In the genomic region with DNA sequence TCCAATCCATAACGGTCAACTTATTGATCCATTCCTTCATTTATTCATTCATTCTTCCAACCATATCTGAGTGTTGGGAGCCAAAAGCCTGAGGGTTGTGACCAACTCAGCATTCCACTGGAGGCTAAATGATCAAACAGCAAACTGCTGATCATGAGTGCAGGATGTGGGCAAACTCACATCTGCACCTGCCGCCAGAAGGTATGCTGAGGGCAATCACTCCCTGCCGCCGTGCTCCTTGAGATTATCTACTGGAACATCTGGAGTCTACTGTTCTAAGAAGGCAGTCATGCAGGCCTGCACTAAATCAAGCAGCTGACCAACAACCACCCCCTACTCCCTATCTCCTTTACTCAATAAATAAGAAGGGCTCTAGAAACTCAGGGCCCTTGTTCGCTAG, we compare ENCODE assay signal across 24 cellular contexts.
DNase-seq lines count a peak whose midpoint lies in the region; ATAC-seq, FAIRE-seq and TF ChIP-seq lines count a peak whose summit lies in the region.
"Had no signal": no experiment of that assay in that cellular context is flagged by ENCODE, and none has a peak within 500 bp of the region (broad histone marks: within the 10 kb centered on the region; RNA-seq: fewer than 3 reads in every experiment).

No MANE protein-coding gene starts in this region.

- no peaks in the 10 kb centered on the region for H3K36me3 ChIP-seq in K562 (ENCODE audit: control insufficient read depth, insufficient read depth, low read length)
- no peaks in the 10 kb centered on the region for H3K36me3 ChIP-seq in trophoblast cell (ENCODE audit: control insufficient read depth in 1 of 2, insufficient read depth in 2 of 2, low read length in 2 of 2)
- H3K36me3 ChIP-seq: BLaER1 treated with 17β-estradiol and CSF1 and Interleukin-3, amounts not matched to agents 10 nM and 100 nM had no signal

- intact Hi-C loops in K562 (cut with micrococcal nuclease), result no loop called here

- no peak overlapping the region for H3K23ac ChIP-seq in trophoblast cell (ENCODE audit: low read length)

- POLR2A ChIA-PET in K562 (lab: Yijun Ruan, JAX), result interaction anchor here (1.4 kb wide), 1 partner anchor 21 kb away, joined by 4 read pairs; no protein-coding TSS in a partner anchor

- no peaks in the 10 kb centered on the region for H3K9me1 ChIP-seq in K562 (ENCODE audit: control insufficient read depth, insufficient read depth, low read length)

- no peaks in the 10 kb centered on the region; the same call in 1 of the 2 replicates for H4K20me1 ChIP-seq in K562 (replicated peaks; ENCODE audit: control insufficient read depth, insufficient read depth, low read length)
- H4K20me1 ChIP-seq: BLaER1 treated with 17β-estradiol and CSF1 and Interleukin-3, amounts not matched to agents 10 nM and 100 nM had no signal

- ATAC-seq in K562, result no peak
- no peak for ATAC-seq in HG03432 (IDR thresholded peaks at IDR 0.05; ENCODE audit: unreplicated experiment)
- ATAC-seq: A549; CD8-positive, alpha-beta T cell; GM12878 had no signal

- TF ChIP-seq POLR2A in K562 (conservative IDR thresholded peaks at IDR 0.05), result no peak

- no peak for TF ChIP-seq EP300 in K562 (IDR thresholded peaks at IDR 0.05; ENCODE audit: low read length)

- no peak for TF ChIP-seq RAD21 in K562 (CRISPR knock-in tag; conservative IDR thresholded peaks at IDR 0.05 in 1 of 2, IDR thresholded peaks at IDR 0.05 in 1 of 2)

- in situ Hi-C loops in K562 (cut with MboI), result no loop called here

- H4K8ac ChIP-seq in trophoblast cell (ENCODE audit: low read depth, low read length), result no peak overlapping the region

- H2BK12ac ChIP-seq in trophoblast cell (ENCODE audit: low read length), result no peak overlapping the region

- H3K14ac ChIP-seq in trophoblast cell (ENCODE audit: low read length), result no peak overlapping the region

- H3K4me3 ChIP-seq in Jurkat, Clone E6-1 (ENCODE audit: low read length), result no peak overlapping the region
- H3K4me3 ChIP-seq in K562 (no peak overlapping the region), trophoblast cell (ENCODE audit: low read depth, low read length) (no peak overlapping the region)
- H3K4me3 ChIP-seq: A549; BLaER1 treated with 17β-estradiol and CSF1 and Interleukin-3, amounts not matched to agents 10 nM and 100 nM; GM12878 had no signal

- H2AK5ac ChIP-seq in trophoblast cell (ENCODE audit: low read length), result no peak overlapping the region

- H3K4me2 ChIP-seq in K562 (ENCODE audit: insufficient read depth, low read length), result no peak overlapping the region
- H3K4me2 ChIP-seq in trophoblast cell (ENCODE audit: low read length), result no peak overlapping the region
- H3K4me2 ChIP-seq: A549 had no signal

- H3K9me3 ChIP-seq in K562 (replicated peaks; ENCODE audit: control insufficient read depth, insufficient read depth, low read depth, low read length) (no peaks in the 10 kb centered on the region), trophoblast cell (ENCODE audit: insufficient read depth, low read depth, low read length) (no peaks in the 10 kb centered on the region)
- H3K9me3 ChIP-seq: A549; BLaER1 treated with 17β-estradiol and CSF1 and Interleukin-3, amounts not matched to agents 10 nM and 100 nM; Caco-2 had no signal

- TF ChIP-seq CTCF in K562 (IDR thresholded peaks at IDR 0.05 in 2 of 3, conservative IDR thresholded peaks at IDR 0.05 in 1 of 3; ENCODE audit: insufficient read depth in 2 of 3, low read depth in 1 of 3, low read length in 3 of 3), result no peak

- peak; percentile 92 for DNase-seq in Jurkat, Clone E6-1 (ENCODE audit: low read depth, low spot score)
- DNase-seq in K562 (ENCODE audit: extremely low read depth in 1 of 4, low spot score in 3 of 4), result no peak
- peak; percentile 78 to 82 for DNase-seq in trophoblast cell
- DNase-seq in D341Med (ENCODE audit: low spot score), result no peak
- DNase-seq: AML-193; Caco-2; Calu3; CD4-positive, alpha-beta T cell; CD8-positive, alpha-beta T cell; DMS 273 treated with DMSO at 0.1 percent for 48 hours; DMS153; DMS53; DMS79; DND-41; EL; GDM1 had no signal

- H3K79me2 ChIP-seq in K562 (ENCODE audit: control insufficient read depth, insufficient read depth, low read length) (no peaks in the 10 kb centered on the region), trophoblast cell (ENCODE audit: control insufficient read depth, insufficient read depth, low read length, poor library complexity) (no peaks in the 10 kb centered on the region)

- H2AFZ ChIP-seq in K562 (ENCODE audit: low read depth, low read length) (no peak overlapping the region), trophoblast cell (ENCODE audit: insufficient read depth, low read length, poor library complexity) (no peak overlapping the region)

- no peak overlapping the region for H4K91ac ChIP-seq in trophoblast cell (ENCODE audit: low read depth, low read length)

- no peaks in the 10 kb centered on the region for H3K79me1 ChIP-seq in trophoblast cell (ENCODE audit: low read length)

- no TSS peak for BruUV-seq in K562 (replicated peaks; lab: Mats Ljungman, UMichigan)

- no peak overlapping the region for H3K18ac ChIP-seq in trophoblast cell (ENCODE audit: low read length)

- CTCF ChIA-PET in K562 (lab: Yijun Ruan, JAX; ENCODE audit: low intra/inter-chr PET ratio), result no interaction called here

- H2BK120ac ChIP-seq in trophoblast cell (ENCODE audit: insufficient read depth, low read length, poor library complexity), result no peak overlapping the region

- 3% methylated on average over 5 of the region's 5 CpGs for WGBS in K562 (ENCODE audit: insufficient coverage, low coverage, missing lambda C conversion rate)
- no CpG with 5 or more reads among the region's 5 CpGs for WGBS in trophoblast cell (ENCODE audit: extremely low coverage, insufficient coverage, insufficient read length)

- H4K12ac ChIP-seq in trophoblast cell (ENCODE audit: low read depth, low read length), result no peak overlapping the region

- no peak for FAIRE-seq in K562 (lab: Jason Lieb, UNC)
- FAIRE-seq: A549, GM12878, GM12892, GM18507 had no signal

- H3K4ac ChIP-seq in trophoblast cell (ENCODE audit: low read depth, low read length), result no peak overlapping the region

- H3K4me1 ChIP-seq in K562 (replicated peaks in 1 of 2; ENCODE audit: control insufficient read depth in 2 of 2, insufficient read depth in 2 of 2, low read length in 2 of 2) (peaks cover 0 to 12% of the 10 kb centered on the region in 2 experiments; a peak in 2 of 5 replicates), trophoblast cell (ENCODE audit: control insufficient read depth in 1 of 2, insufficient read depth in 2 of 2, low read length in 2 of 2) (no peaks in the 10 kb centered on the region)

- no peak overlapping the region for H3K27ac ChIP-seq in K562 (ENCODE audit: extremely low read depth, low read depth, low read length)
- H3K27ac ChIP-seq in trophoblast cell (ENCODE audit: low read depth, low read length), result no peak overlapping the region
- H3K27ac ChIP-seq: 22Rv1; A549; BLaER1 treated with 17β-estradiol and CSF1 and Interleukin-3, amounts not matched to agents 10 nM and 100 nM; C4-2B had no signal

- H3K9ac ChIP-seq in K562 (ENCODE audit: insufficient read depth in 1 of 2, low read depth in 2 of 2, low read length in 2 of 2) (no peak overlapping the region), trophoblast cell (ENCODE audit: low read length) (no peak overlapping the region)
- H3K9ac ChIP-seq: BLaER1 treated with 17β-estradiol and CSF1 and Interleukin-3, amounts not matched to agents 10 nM and 100 nM had no signal

- H3K27me3 ChIP-seq in K562 (ENCODE audit: control insufficient read depth in 2 of 2, insufficient read depth in 2 of 2, low read length in 2 of 2) (peaks cover 5 to 7% of the 10 kb centered on the region in 2 experiments), trophoblast cell (ENCODE audit: insufficient read depth, low read length) (no peaks in the 10 kb centered on the region)
- H3K27me3 ChIP-seq: BLaER1 treated with 17β-estradiol and CSF1 and Interleukin-3, amounts not matched to agents 10 nM and 100 nM had no signal

- no peak overlapping the region for H2BK5ac ChIP-seq in trophoblast cell (ENCODE audit: low read depth, low read length, poor library complexity)

TF ChIP-seq in K562, 482 proteins besides CTCF, POLR2A, EP300 and RAD21 (continues in another document):
- no peak for TF ChIP-seq ZNF57 (CRISPR knock-in tag; IDR thresholded peaks at IDR 0.05)
- peak; percentile 30; the same call in 1 of the 2 replicates for TF ChIP-seq CBFA2T3 (IDR thresholded peaks at IDR 0.05)
- no peak for TF ChIP-seq FOXJ3 (CRISPR knock-in tag; IDR thresholded peaks at IDR 0.05)
- TF ChIP-seq, protein P1, sequence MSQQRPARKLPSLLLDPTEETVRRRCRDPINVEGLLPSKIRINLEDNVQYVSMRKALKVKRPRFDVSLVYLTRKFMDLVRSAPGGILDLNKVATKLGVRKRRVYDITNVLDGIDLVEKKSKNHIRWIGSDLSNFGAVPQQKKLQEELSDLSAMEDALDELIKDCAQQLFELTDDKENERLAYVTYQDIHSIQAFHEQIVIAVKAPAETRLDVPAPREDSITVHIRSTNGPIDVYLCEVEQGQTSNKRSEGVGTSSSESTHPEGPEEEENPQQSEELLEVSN (IDR thresholded peaks at IDR 0.05; ENCODE audit: borderline replicate concordance in 1 of 2, extremely low read depth in 1 of 2, insufficient read depth in 1 of 2, insufficient read length in 1 of 2, low read depth in 1 of 2, low read length in 1 of 2, poor library complexity in 1 of 2, severe bottlenecking in 1 of 2), result no peak
- no peak for TF ChIP-seq NCOA1 (IDR thresholded peaks at IDR 0.05; ENCODE audit: low read depth)
- TF ChIP-seq, protein P2, sequence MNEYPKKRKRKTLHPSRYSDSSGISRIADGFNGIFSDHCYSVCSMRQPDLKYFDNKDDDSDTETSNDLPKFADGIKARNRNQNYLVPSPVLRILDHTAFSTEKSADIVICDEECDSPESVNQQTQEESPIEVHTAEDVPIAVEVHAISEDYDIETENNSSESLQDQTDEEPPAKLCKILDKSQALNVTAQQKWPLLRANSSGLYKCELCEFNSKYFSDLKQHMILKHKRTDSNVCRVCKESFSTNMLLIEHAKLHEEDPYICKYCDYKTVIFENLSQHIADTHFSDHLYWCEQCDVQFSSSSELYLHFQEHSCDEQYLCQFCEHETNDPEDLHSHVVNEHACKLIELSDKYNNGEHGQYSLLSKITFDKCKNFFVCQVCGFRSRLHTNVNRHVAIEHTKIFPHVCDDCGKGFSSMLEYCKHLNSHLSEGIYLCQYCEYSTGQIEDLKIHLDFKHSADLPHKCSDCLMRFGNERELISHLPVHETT (CRISPR knock-in tag; conservative IDR thresholded peaks at IDR 0.05 in 1 of 2, IDR thresholded peaks at IDR 0.05 in 1 of 2), result no peak
- no peak for TF ChIP-seq OTX1 (CRISPR knock-in tag; IDR thresholded peaks at IDR 0.05)
- 0 out of 2 replicates have a peak, but pooled peaks have one; percentile 20 for TF ChIP-seq CBFA2T2 (conservative IDR thresholded peaks at IDR 0.05)
- no peak for TF ChIP-seq RBM15 (IDR thresholded peaks at IDR 0.05; ENCODE audit: insufficient read depth, low read length)
- TF ChIP-seq, protein P3, sequence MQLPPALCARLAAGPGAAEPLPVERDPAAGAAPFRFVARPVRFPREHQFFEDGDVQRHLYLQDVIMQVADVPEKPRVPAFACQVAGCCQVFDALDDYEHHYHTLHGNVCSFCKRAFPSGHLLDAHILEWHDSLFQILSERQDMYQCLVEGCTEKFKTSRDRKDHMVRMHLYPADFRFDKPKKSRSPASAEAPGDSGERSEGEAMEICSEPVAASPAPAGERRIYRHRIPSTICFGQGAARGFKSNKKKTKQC (CRISPR knock-in tag; IDR thresholded peaks at IDR 0.05), result no peak
- no peak for TF ChIP-seq MBD2 (IDR thresholded peaks at IDR 0.05; ENCODE audit: borderline replicate concordance, low read depth)

Comparison
In these comparisons a context has a peak if more than half of its experiments do, and no peak if none do; other contexts are left out.
1. DNase-seq: peak in Jurkat, Clone E6-1 (single experiment) and trophoblast cell (2 of 2); none in K562 (0 of 4) and D341Med (single experiment).